ENCODE assay signal across 17 cellular contexts in the genomic region with DNA sequence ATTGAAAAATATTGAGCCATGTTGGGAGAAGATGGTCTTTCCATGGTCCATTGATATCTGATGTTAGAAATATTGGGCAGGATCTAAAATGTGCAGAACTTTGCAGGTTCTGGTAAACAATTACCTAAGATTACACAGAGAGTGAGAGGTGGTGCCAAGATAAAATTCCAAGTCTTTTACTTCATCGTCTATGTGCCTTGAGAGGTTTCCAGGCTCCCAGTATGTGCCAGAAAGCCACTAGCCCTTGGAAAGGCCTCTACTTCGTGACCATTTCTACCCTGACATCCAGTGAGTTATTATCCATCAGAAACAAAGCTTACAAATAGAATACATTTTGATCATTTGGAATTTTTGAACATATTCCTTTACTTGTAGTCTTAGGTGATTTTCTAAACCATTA. TPM values are rescaled to one million over a fixed set of nuclear protein-coding genes. Genes with fewer than 3 reads are reported as not detected.
A peak's percentile ranks its signal among the peaks of the same experiment; 100 is the strongest.
DNase-seq lines count a peak whose midpoint lies in the region; ATAC-seq and TF ChIP-seq lines count a peak whose summit lies in the region.
"Had no signal": no experiment of that assay in that cellular context is flagged by ENCODE, and none has a peak within 500 bp of the region (broad histone marks: within the 10 kb centered on the region; RNA-seq: fewer than 3 reads in every experiment).

No MANE protein-coding gene starts in this region.

- H3K27ac ChIP-seq in GM23248 (no peak overlapping the region), right atrium auricular region (peak overlapping the region; percentile 66)
- H3K27ac ChIP-seq: colonic mucosa, foreskin keratinocyte, testis had no signal

- H3K27me3 ChIP-seq in GM23248 (replicated peaks; ENCODE audit: insufficient read depth) (peaks cover 3% of the 10 kb centered on the region; the same call in 1 of the 2 replicates), right atrium auricular region (no peaks in the 10 kb centered on the region)
- H3K27me3 ChIP-seq: colonic mucosa, foreskin keratinocyte, testis had no signal

- DNase-seq in GM23248 (peak; percentile 6), astrocyte of the hippocampus (ENCODE audit: low read depth, low spot score) (peak; percentile 76), right atrium auricular region (ENCODE audit: low spot score) (no peak), sciatic nerve (ENCODE audit: low spot score) (no peak), NK-92 (lab: John Stamatoyannopoulos, UW; ENCODE audit: unreplicated experiment) (no peak), NCI-H2171 (lab: John Stamatoyannopoulos, UW) (no peak)
- DNase-seq: activated CD4-positive, alpha-beta T cell treated with anti-CD3 and anti-CD28 coated beads, Interleukin-2, amount 50 U/mL, for 1 hour; activated naive CD4-positive, alpha-beta T cell; CD4-positive, alpha-beta T cell; colonic mucosa; foreskin keratinocyte; NCI-H1694 treated with DMSO at 0.1 percent for 48 hours; RPMI8226; testis had no signal

- intact Hi-C loops in sciatic nerve (cut with DNase I) = no loop called here

- peak; percentile 61 for ATAC-seq in sciatic nerve
- ATAC-seq in HG02981 (IDR thresholded peaks at IDR 0.05; ENCODE audit: unreplicated experiment) = no peak
- no peak for ATAC-seq in HG02588 (IDR thresholded peaks at IDR 0.05; ENCODE audit: unreplicated experiment)
- ATAC-seq: foreskin keratinocyte had no signal

- no peaks in the 10 kb centered on the region for H3K9me3 ChIP-seq in GM23248 (ENCODE audit: low read depth)
- no peaks in the 10 kb centered on the region for H3K9me3 ChIP-seq in right atrium auricular region
- H3K9me3 ChIP-seq: colonic mucosa, testis had no signal

- no peak overlapping the region for H3K4me3 ChIP-seq in GM23248
- peak overlapping the region; percentile 13 to 33 for H3K4me3 ChIP-seq in right atrium auricular region
- H3K4me3 ChIP-seq: colonic mucosa, lung, testis had no signal

- H3K79me2 ChIP-seq in GM23248 (ENCODE audit: insufficient read depth) = no peaks in the 10 kb centered on the region

- no peaks in the 10 kb centered on the region for H4K20me1 ChIP-seq in GM23248 (ENCODE audit: insufficient read depth)

- TF ChIP-seq CTCF in right atrium auricular region (IDR thresholded peaks at IDR 0.05) = no peak

- no peak overlapping the region for H2AFZ ChIP-seq in GM23248

- in situ Hi-C loops in GM23248 (cut with MboI) = no loop called here

- H3K4me1 ChIP-seq in GM23248 (ENCODE audit: insufficient read depth) (no peaks in the 10 kb centered on the region), right atrium auricular region (peaks cover 0 to 5% of the 10 kb centered on the region in 2 donors)
- H3K4me1 ChIP-seq: colonic mucosa, testis had no signal

- H3K4me2 ChIP-seq in GM23248 (ENCODE audit: unreplicated experiment) = no peak overlapping the region

- H3K36me3 ChIP-seq in GM23248 (ENCODE audit: low read depth) = no peaks in the 10 kb centered on the region
- H3K36me3 ChIP-seq in right atrium auricular region = no peaks in the 10 kb centered on the region
- H3K36me3 ChIP-seq: colonic mucosa had no signal

- H3K9me2 ChIP-seq in GM23248 (ENCODE audit: insufficient read depth) = no peaks in the 10 kb centered on the region

- no peak overlapping the region for H3K9ac ChIP-seq in GM23248

- H3F3A ChIP-seq in GM23248 (ENCODE audit: insufficient read depth) = no peaks in the 10 kb centered on the region

- 28 to 38% methylated on average over 2 of the region's 2 CpGs for WGBS in GM23248 (ENCODE audit: low coverage in 1 of 2, low lambda C conversion rate in 2 of 2, missing lambda C conversion rate in 2 of 2), 2 experiments

RNA-seq across cellular contexts. Expression of gene CD200, which starts 27.6 kb away (rescaled TPM):
- 0.76 TPM in 1 of 2 replicates, not detected in the other for total RNA-seq in GM23248 (2014; rRNA removed; shearing (Covaris generic))
- 0.18 and 0.20 TPM in 2 replicates for polyA plus RNA-seq in GM23248 (2016; fragmentation: Nextera tagmentation; extraction: Ambion mirVana)
- total RNA-seq in right atrium auricular region (10 to 100 TPM in 1 of 2 donors, 1 to 10 TPM in 1; 5.7 to 12.1 TPM), sciatic nerve (23.8 TPM)

Comparison
In these comparisons a context has a peak if more than half of its experiments do, and no peak if none do; other contexts are left out.
1. DNase-seq: peak in GM23248 (single experiment) and astrocyte of the hippocampus (single experiment); none in right atrium auricular region (single experiment), sciatic nerve (single experiment), NK-92 (single experiment) and NCI-H2171 (single experiment).